Comparison of ENCODE assay signal across 12 cellular contexts in the genomic region with DNA sequence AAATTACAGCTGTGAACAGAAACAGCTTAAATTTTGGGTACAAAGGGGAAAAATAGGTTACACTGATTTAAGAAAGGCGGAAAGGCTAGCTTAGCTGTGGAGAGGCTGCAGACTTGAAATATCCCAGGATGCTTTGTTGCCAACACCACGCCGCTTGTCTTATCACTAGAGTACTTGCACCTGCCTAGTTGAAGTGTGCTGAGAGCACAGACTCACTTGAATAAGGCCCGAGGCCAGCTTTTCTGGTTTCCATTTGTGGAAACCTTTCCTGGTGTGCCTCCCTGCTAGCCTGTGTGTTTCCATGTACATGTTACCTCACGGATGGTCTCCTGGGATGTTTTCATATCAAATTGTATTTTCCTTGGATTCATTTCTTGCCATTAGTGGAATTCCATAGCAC. TPM values are rescaled to one million over a fixed set of nuclear protein-coding genes. Genes with fewer than 3 reads are reported as not detected.
A peak's percentile ranks its signal among the peaks of the same experiment; 100 is the strongest.
DNase-seq lines count a peak whose midpoint lies in the region; ATAC-seq and TF ChIP-seq lines count a peak whose summit lies in the region.
"Had no signal": no experiment of that assay in that cellular context is flagged by ENCODE, and none has a peak within 500 bp of the region (broad histone marks: within the 10 kb centered on the region; RNA-seq: fewer than 3 reads in every experiment).

No MANE protein-coding gene starts in this region.

- ATAC-seq in GM21526 (IDR thresholded peaks at IDR 0.05; ENCODE audit: low FRiP score, unreplicated experiment): no peak
- ATAC-seq in HG03025 (IDR thresholded peaks at IDR 0.05; ENCODE audit: low FRiP score, unreplicated experiment): no peak

- no peaks in the 10 kb centered on the region for H3K36me3 ChIP-seq in hepatocyte (replicated peaks; ENCODE audit: insufficient read depth, low read depth)
- H3K36me3 ChIP-seq: BLaER1 had no signal

- H3K9me2 ChIP-seq in hepatocyte (replicated peaks; ENCODE audit: insufficient read depth): no peaks in the 10 kb centered on the region

- peak overlapping the region; percentile 96 for H3K4me2 ChIP-seq in hepatocyte

- no peak overlapping the region for H2AFZ ChIP-seq in hepatocyte

- H3K79me2 ChIP-seq in hepatocyte: peaks cover 49% of the 10 kb centered on the region

- H3K4me1 ChIP-seq in hepatocyte (ENCODE audit: insufficient read depth): peaks cover 49% of the 10 kb centered on the region

- TF ChIP-seq CTCF in hepatocyte (IDR thresholded peaks at IDR 0.05; ENCODE audit: poor library complexity): no peak

- H3K27me3 ChIP-seq in hepatocyte: no peaks in the 10 kb centered on the region

- H3K4me3 ChIP-seq in hepatocyte: no peak overlapping the region

- WGBS in hepatocyte (ENCODE audit: low lambda C conversion rate, missing lambda C conversion rate): 75% methylated on average over 5 of the region's 5 CpGs

- DNase-seq in DMS53 (lab: John Stamatoyannopoulos, UW): peak; percentile 87
- peak; percentile 31 for DNase-seq in NCI-H1436 treated with DMSO at 0.1 percent for 48 hours (lab: John Stamatoyannopoulos, UW)
- DNase-seq in SHP77 (lab: John Stamatoyannopoulos, UW): peak; percentile 41 to 56
- no peak for DNase-seq in hepatocyte (ENCODE audit: low spot score)
- no peak for DNase-seq in kidney tubule cell (ENCODE audit: low spot score)
- DNase-seq in KG1 (lab: John Stamatoyannopoulos, UW): no peak
- DNase-seq: activated gamma-delta T cell, Kasumi-1 had no signal

- no peak overlapping the region for H3K27ac ChIP-seq in hepatocyte
- H3K27ac ChIP-seq: BLaER1, RWPE1 had no signal

- no peaks in the 10 kb centered on the region for H3K9me3 ChIP-seq in hepatocyte (ENCODE audit: low read depth)
- H3K9me3 ChIP-seq: BLaER1 had no signal

- H4K20me1 ChIP-seq in hepatocyte (ENCODE audit: insufficient read depth, poor library complexity, severe bottlenecking): no peaks in the 10 kb centered on the region

RNA-seq across cellular contexts. Expression of a gene that starts 3.2 kb away (rescaled TPM):
- 6.9 and 7.2 TPM in 2 replicates for total RNA-seq in hepatocyte
- 10.8 TPM in 2 replicates for polyA plus RNA-seq in hepatocyte

Comparison
In these comparisons a context has a peak if more than half of its experiments do, and no peak if none do; other contexts are left out.
1. DNase-seq: peak in DMS53 (single experiment), NCI-H1436 treated with DMSO at 0.1 percent for 48 hours (single experiment) and SHP77 (2 of 2); none in hepatocyte (single experiment), kidney tubule cell (single experiment) and KG1 (single experiment).